19 cellular contexts compared by ENCODE assay signal in the genomic region with DNA sequence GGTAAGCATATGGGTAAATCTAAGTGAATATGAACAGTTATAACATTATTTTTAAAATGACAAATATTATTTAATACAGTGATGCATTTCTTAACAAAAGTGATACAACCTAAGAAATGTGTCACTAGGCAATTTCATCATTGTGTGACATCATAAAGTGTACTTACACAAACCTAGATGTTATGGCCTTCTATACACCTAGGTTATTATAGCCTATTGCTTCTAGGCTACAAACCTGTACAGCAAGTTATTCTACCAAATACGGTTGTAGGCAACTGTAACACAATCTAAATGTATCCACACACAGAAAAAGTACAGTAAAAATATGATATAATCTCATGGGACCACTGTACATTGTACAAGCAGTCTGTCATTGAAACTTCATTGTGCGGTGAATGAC. TPM values are rescaled to one million over a fixed set of nuclear protein-coding genes. Genes with fewer than 3 reads are reported as not detected.
DNase-seq lines count a peak whose midpoint lies in the region; ATAC-seq, FAIRE-seq and TF ChIP-seq lines count a peak whose summit lies in the region.
"Had no signal": no experiment of that assay in that cellular context is flagged by ENCODE, and none has a peak within 500 bp of the region (broad histone marks: within the 10 kb centered on the region; RNA-seq: fewer than 3 reads in every experiment).

No MANE protein-coding gene starts in this region.

- H2AFZ ChIP-seq in Karpas-422 (ENCODE audit: low read length) (no peak overlapping the region), OCI-LY7 (ENCODE audit: low read length) (no peak overlapping the region)
- H2AFZ ChIP-seq: GM23338 had no signal

- POLR2A ChIA-PET in OCI-LY7 (lab: Charles Lee) = interaction anchor here (0.5 kb wide), 1 partner anchor 143 kb away, joined by 3 read pairs; no protein-coding TSS in a partner anchor

- DNase-seq in GM12891 (ENCODE audit: insufficient read length, low spot score) = no peak
- DNase-seq in Karpas-422 = no peak
- peak; percentile 31 for DNase-seq in epithelial cell of esophagus (ENCODE audit: low read depth)
- DNase-seq in activated T-cell treated with anti-CD3 and anti-CD28 coated beads, Interleukin-2, amount 50 U/mL, for 1 hour = no peak
- no peak for DNase-seq in NK-92 treated with Interleukin-12 subunit alpha and Interleukin-12 subunit beta, amount 100 ng/mL, for 24 hours (lab: John Stamatoyannopoulos, UW)
- no peak for DNase-seq in OCI-LY7 (ENCODE audit: low spot score)
- DNase-seq: BE2C; CD8-positive, alpha-beta T cell; COR-L47; DMS153; DND-41; GF-D8; H9 had no signal

- H3K27ac ChIP-seq in Karpas-422 (ENCODE audit: low read length) (peak overlapping the region; percentile 63), OCI-LY7 (ENCODE audit: low read depth, low read length, poor library complexity, severe bottlenecking) (no peak overlapping the region)
- H3K27ac ChIP-seq: HL-60 had no signal

- no peak for TF ChIP-seq POLR2A in GM12891 (IDR thresholded peaks at IDR 0.05; ENCODE audit: low read depth, low read length)

- H3K4me3 ChIP-seq in Karpas-422 (ENCODE audit: low read length) (no peak overlapping the region), epithelial cell of esophagus (ENCODE audit: low read length) (no peak overlapping the region), OCI-LY7 (ENCODE audit: low read depth, low read length, poor library complexity, severe bottlenecking) (no peak overlapping the region)
- H3K4me3 ChIP-seq: GM23338, K562 had no signal

- H4K20me1 ChIP-seq in Karpas-422 (ENCODE audit: insufficient read depth, low read depth, low read length) (no peaks in the 10 kb centered on the region), OCI-LY7 (ENCODE audit: insufficient read depth, low read length) (peaks cover 6% of the 10 kb centered on the region; the same call in 1 of the 2 replicates)

- peaks cover 89% of the 10 kb centered on the region for H3K4me1 ChIP-seq in Karpas-422 (ENCODE audit: low read length)
- H3K4me1 ChIP-seq in OCI-LY7 (ENCODE audit: insufficient read depth, low read length, poor library complexity, severe bottlenecking) = peaks cover 56% of the 10 kb centered on the region

- H3K36me3 ChIP-seq in Karpas-422 (ENCODE audit: insufficient read depth, low read length) (peaks cover 11% of the 10 kb centered on the region; the same call in 1 of the 2 replicates), OCI-LY7 (ENCODE audit: insufficient read depth, low read length) (peaks cover 41% of the 10 kb centered on the region; the same call in 1 of the 2 replicates)
- H3K36me3 ChIP-seq: BE2C had no signal

- H3K9me3 ChIP-seq in Karpas-422 (ENCODE audit: low read length) (no peaks in the 10 kb centered on the region), OCI-LY7 (ENCODE audit: low read length) (no peaks in the 10 kb centered on the region)
- H3K9me3 ChIP-seq: BE2C had no signal

- peak overlapping the region; percentile 16 for H3K4me2 ChIP-seq in Karpas-422 (ENCODE audit: low read depth, low read length, poor library complexity, severe bottlenecking)
- H3K4me2 ChIP-seq in OCI-LY7 (ENCODE audit: low read length) = no peak overlapping the region
- H3K4me2 ChIP-seq: GM23338 had no signal

- no TSS peak for BruUV-seq in OCI-LY7 (replicated peaks; lab: Mats Ljungman, UMichigan)

- intact Hi-C loops in OCI-LY7 (cut with micrococcal nuclease; ENCODE audit: unreplicated experiment) = no loop called here

- H3K9me2 ChIP-seq in Karpas-422 (replicated peaks; ENCODE audit: insufficient read depth, low read length) (no peaks in the 10 kb centered on the region), OCI-LY7 (ENCODE audit: insufficient read depth, low read length) (no peaks in the 10 kb centered on the region)

- H3K27me3 ChIP-seq in Karpas-422 (ENCODE audit: low read length) = no peaks in the 10 kb centered on the region
- H3K27me3 ChIP-seq: BE2C had no signal

- ATAC-seq in HG02763 (IDR thresholded peaks at IDR 0.05; ENCODE audit: unreplicated experiment) = no peak
- ATAC-seq: CD8-positive, alpha-beta T cell; GM23338; K562 had no signal

- peaks cover 98% of the 10 kb centered on the region for H3K79me2 ChIP-seq in Karpas-422 (ENCODE audit: low read length)
- peaks cover 56% of the 10 kb centered on the region for H3K79me2 ChIP-seq in OCI-LY7 (ENCODE audit: insufficient read depth, low read depth, low read length)

- no peak overlapping the region for H3K9ac ChIP-seq in Karpas-422 (ENCODE audit: low read length)

- CTCF ChIA-PET in OCI-LY7 (lab: Charles Lee; ENCODE audit: unreplicated experiment) = no interaction called here

- FAIRE-seq in GM12891 (lab: Jason Lieb, UNC) = peak; percentile 20
- FAIRE-seq: A204.1, D721Med, K562 had no signal

- TF ChIP-seq CTCF in epithelial cell of esophagus (IDR thresholded peaks at IDR 0.05; ENCODE audit: insufficient read depth, low read depth, low read length, missing control alignments) (no peak), OCI-LY7 (conservative IDR thresholded peaks at IDR 0.05; ENCODE audit: low read length) (no peak)

TF ChIP-seq in GM12891, 5 proteins besides CTCF, POLR2A, EP300 and RAD21:
- no peak for TF ChIP-seq POLR2AphosphoS5 (IDR thresholded peaks at IDR 0.05; ENCODE audit: low read depth, low read length)
- no peak for TF ChIP-seq PAX5 (IDR thresholded peaks at IDR 0.05; ENCODE audit: insufficient read depth, low read length, severe bottlenecking)
- no peak for TF ChIP-seq SPI1 (IDR thresholded peaks at IDR 0.05; ENCODE audit: low read depth, low read length)
- no peak for TF ChIP-seq TAF1 (IDR thresholded peaks at IDR 0.05; ENCODE audit: low read depth, low read length)
- no peak for TF ChIP-seq POU2F2 (IDR thresholded peaks at IDR 0.05; ENCODE audit: low read depth, low read length)

RNA-seq across cellular contexts. Expression of a gene that starts 48.3 kb away (rescaled TPM):
- 53.8 TPM for polyA plus RNA-seq in GM12891 (2012; ENCODE audit: low read depth, missing spikeins)
- total RNA-seq in Karpas-422 (2014; rRNA removed; shearing (Covaris generic); ENCODE audit: low replicate concordance) = 129 and 137 TPM in 2 replicates
- 82.8 and 96.0 TPM in 2 replicates for total RNA-seq in OCI-LY7 (2014; rRNA removed; shearing (Covaris generic))
- total RNA-seq in OCI-LY7 (2022) = 179 and 184 TPM in 2 replicates
